1 cellular context compared by ENCODE assay signal in the genomic region with DNA sequence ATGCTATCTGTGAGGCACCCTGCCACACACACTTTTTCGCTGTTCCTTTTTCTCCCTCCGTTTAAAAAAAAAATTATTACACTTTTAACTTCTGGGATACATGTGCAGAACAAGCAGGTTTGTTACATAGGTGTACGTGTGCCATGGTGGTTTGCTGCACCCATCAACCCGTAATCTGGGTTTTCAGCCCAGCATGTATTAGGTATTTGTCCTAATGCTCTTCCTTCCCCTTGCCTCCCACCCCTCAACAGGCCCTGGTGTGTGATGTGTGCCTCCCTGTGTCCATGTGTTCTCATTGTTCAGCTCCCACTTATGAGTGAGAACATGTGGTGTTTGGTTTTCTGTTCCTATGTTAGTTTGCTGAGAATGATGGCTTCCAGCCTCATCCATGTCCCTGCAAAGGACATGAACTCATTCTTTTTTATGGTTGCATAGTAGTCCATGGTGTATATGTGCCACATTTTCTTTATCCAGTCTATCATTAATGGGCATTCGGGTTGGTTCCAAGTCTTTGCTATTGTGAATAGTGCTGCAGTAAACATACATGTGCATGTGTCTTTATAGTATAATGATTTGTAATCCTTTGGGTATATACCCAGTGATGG.
A peak's percentile ranks its signal among the peaks of the same experiment; 100 is the strongest.
TF ChIP-seq lines count a peak whose summit lies in the region.

No MANE protein-coding gene starts in this region.

TF ChIP-seq in HepG2, 621 proteins besides CTCF, POLR2A, EP300 and RAD21:
- TF ChIP-seq SALL2 (CRISPR knock-in tag; IDR thresholded peaks at IDR 0.05) (0 out of 2 replicates have a peak, but pooled peaks have one; percentile 29), ZNF7 (CRISPR knock-in tag; IDR thresholded peaks at IDR 0.05) (peak; percentile 22; the same call in 1 of the 2 replicates), BRD4 (CRISPR knock-in tag; IDR thresholded peaks at IDR 0.05) (peak; percentile 46; the same call in 1 of the 2 replicates), SETDB1 (CRISPR knock-in tag; IDR thresholded peaks at IDR 0.05; ENCODE audit: borderline replicate concordance) (peak; percentile 60; the same call in 1 of the 2 replicates), NBN (conservative IDR thresholded peaks at IDR 0.05) (0 out of 2 replicates have a peak, but pooled peaks have one; percentile 38), MYC (CRISPR knock-in tag; IDR thresholded peaks at IDR 0.05; ENCODE audit: borderline replicate concordance) (0 out of 2 replicates have a peak, but pooled peaks have one; percentile 19), ZNF18 (CRISPR knock-in tag; IDR thresholded peaks at IDR 0.05; ENCODE audit: insufficient replicate concordance) (peak; percentile 34), ZNF567 (CRISPR knock-in tag; IDR thresholded peaks at IDR 0.05; ENCODE audit: borderline replicate concordance) (peak; percentile 62; the same call in 1 of the 2 replicates), ZNF572 (CRISPR knock-in tag; IDR thresholded peaks at IDR 0.05) (0 out of 2 replicates have a peak, but pooled peaks have one; percentile 28)
- TF ChIP-seq, protein P1, sequence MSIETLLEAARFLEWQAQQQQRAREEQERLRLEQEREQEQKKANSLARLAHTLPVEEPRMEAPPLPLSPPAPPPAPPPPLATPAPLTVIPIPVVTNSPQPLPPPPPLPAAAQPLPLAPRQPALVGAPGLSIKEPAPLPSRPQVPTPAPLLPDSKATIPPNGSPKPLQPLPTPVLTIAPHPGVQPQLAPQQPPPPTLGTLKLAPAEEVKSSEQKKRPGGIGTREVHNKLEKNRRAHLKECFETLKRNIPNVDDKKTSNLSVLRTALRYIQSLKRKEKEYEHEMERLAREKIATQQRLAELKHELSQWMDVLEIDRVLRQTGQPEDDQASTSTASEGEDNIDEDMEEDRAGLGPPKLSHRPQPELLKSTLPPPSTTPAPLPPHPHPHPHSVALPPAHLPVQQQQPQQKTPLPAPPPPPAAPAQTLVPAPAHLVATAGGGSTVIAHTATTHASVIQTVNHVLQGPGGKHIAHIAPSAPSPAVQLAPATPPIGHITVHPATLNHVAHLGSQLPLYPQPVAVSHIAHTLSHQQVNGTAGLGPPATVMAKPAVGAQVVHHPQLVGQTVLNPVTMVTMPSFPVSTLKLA (IDR thresholded peaks at IDR 0.05), result peak; percentile 38; the same call in 1 of the 2 replicates
